Comparison of ENCODE assay signal across 8 cellular contexts in genomic region chr5:154273028-154273617, GRCh38.
A peak's percentile ranks its signal among the peaks of the same experiment; 100 is the strongest.
DNase-seq lines count a peak whose midpoint lies in the region; ATAC-seq and TF ChIP-seq lines count a peak whose summit lies in the region.

No MANE protein-coding gene starts in this region.

- H3K27ac ChIP-seq in HEK293 (ENCODE audit: extremely low read depth, low read depth, low read length) (no peak overlapping the region), left ventricle myocardium inferior (replicated peaks) (peak overlapping the region; percentile 65), transverse colon (peak overlapping the region; percentile 8 to 35 (median 26))

- TF ChIP-seq POLR2A in transverse colon (IDR thresholded peaks at IDR 0.05) = no peak

- no peak for TF ChIP-seq CTCF in HEK293 (tag by site-specific recombination; IDR thresholded peaks at IDR 0.05)
- no peak for TF ChIP-seq CTCF in left ventricle myocardium inferior (IDR thresholded peaks at IDR 0.05; ENCODE audit: borderline replicate concordance)
- no peak for TF ChIP-seq CTCF in transverse colon (IDR thresholded peaks at IDR 0.05)

- H3K4me3 ChIP-seq in HEK293 (ENCODE audit: low read depth, low read length) (no peak overlapping the region), left ventricle myocardium inferior (no peak overlapping the region), transverse colon (no peak overlapping the region)

- in situ Hi-C loops in transverse colon (cut with MboI; ENCODE audit: low pct_ligation_motif_present in 1 of 4, low pct_unique_long_range_greater_than_20kb in 1 of 4, low sequenced_read_pairs in 3 of 4) = no loop called here

- no peaks in the 10 kb centered on the region; the same call in 1 of the 2 replicates for H3K4me1 ChIP-seq in HEK293 (ENCODE audit: control insufficient read depth, insufficient read depth, low read length)
- peaks cover 34% of the 10 kb centered on the region for H3K4me1 ChIP-seq in left ventricle myocardium inferior
- H3K4me1 ChIP-seq in transverse colon = peaks cover 17 to 43% (median 22%) of the 10 kb centered on the region in 4 donors

- WGBS in transverse colon (ENCODE audit: low coverage in 1 of 2), 2 donors = 4% methylated on average over 3 of the region's 3 CpGs; no CpG with 5 or more reads in 1 of the 2 donors

- H3K9me3 ChIP-seq in HEK293 (ENCODE audit: control insufficient read depth, insufficient read depth, low read depth, low read length) (no peaks in the 10 kb centered on the region), left ventricle myocardium inferior (replicated peaks) (no peaks in the 10 kb centered on the region), transverse colon (no peaks in the 10 kb centered on the region)

- no peak for TF ChIP-seq EP300 in transverse colon (IDR thresholded peaks at IDR 0.05; ENCODE audit: low read depth)

- CTCF ChIA-PET in HEK293 (lab: Yijun Ruan, JAX) = no interaction called here

- H3K36me3 ChIP-seq in HEK293 (ENCODE audit: control insufficient read depth in 2 of 2, insufficient read depth in 1 of 2, low read length in 2 of 2) (no peaks in the 10 kb centered on the region), left ventricle myocardium inferior (no peaks in the 10 kb centered on the region), transverse colon (no peaks in the 10 kb centered on the region)

- POLR2A ChIA-PET in HEK293 (lab: Yijun Ruan, JAX) = no interaction called here

- peak; percentile 61 for ATAC-seq in GM18519 (IDR thresholded peaks at IDR 0.05; ENCODE audit: low FRiP score, unreplicated experiment)

- H3K27me3 ChIP-seq in left ventricle myocardium inferior (ENCODE audit: low read depth) (no peaks in the 10 kb centered on the region), transverse colon (no peaks in the 10 kb centered on the region)

- DNase-seq in SW480 (ENCODE audit: low spot score) (peak; percentile 13), left ventricle myocardium inferior (no peak), transverse colon (peak; percentile 52), HT-29 (ENCODE audit: low spot score) (no peak), germinal center (ENCODE audit: low spot score) (no peak)
- DNase-seq in stimulated activated CD4-positive, alpha-beta T cell treated with anti-CD3 and anti-CD28 coated beads, Interleukin-2, amount 100 ng/mL, for 48 hours = no peak

- intact Hi-C loops in left ventricle myocardium inferior (cut with micrococcal nuclease) (no loop called here), transverse colon (cut with DNase I; ENCODE audit: low total_unique reads) (no loop called here)

TF ChIP-seq in HEK293, 187 proteins besides CTCF, POLR2A, EP300 and RAD21:
- peak; percentile 65 for TF ChIP-seq PRDM10 (tag by site-specific recombination; IDR thresholded peaks at IDR 0.05)
- no peak for TF ChIP-seq ZNF843 (tag by site-specific recombination; IDR thresholded peaks at IDR 0.05)
TF ChIP-seq in HEK293: peak in this region for 1.

Comparison
In these comparisons a context has a peak if more than half of its experiments do, and no peak if none do; other contexts are left out.
1. DNase-seq: peak in SW480 (single experiment) and transverse colon (single experiment); none in left ventricle myocardium inferior (single experiment), HT-29 (single experiment), stimulated activated CD4-positive, alpha-beta T cell treated with anti-CD3 and anti-CD28 coated beads, Interleukin-2, amount 100 ng/mL, for 48 hours (0 of 2) and germinal center (single experiment).